ENCODE assay signal across 1 cellular context in genomic region chrX:155070038-155070437, GRCh38.
TF ChIP-seq lines count a peak whose summit lies in the region.

No MANE protein-coding gene starts in this region.

TF ChIP-seq in SK-N-SH treated with all-trans-retinoic acid at 6 μM for 48 hours, 23 proteins besides CTCF, POLR2A, EP300 and RAD21 (continued from another document):
- no peak for TF ChIP-seq CREB5 (CRISPR knock-in tag; IDR thresholded peaks at IDR 0.05; ENCODE audit: low read depth)
- TF ChIP-seq, protein P1, sequence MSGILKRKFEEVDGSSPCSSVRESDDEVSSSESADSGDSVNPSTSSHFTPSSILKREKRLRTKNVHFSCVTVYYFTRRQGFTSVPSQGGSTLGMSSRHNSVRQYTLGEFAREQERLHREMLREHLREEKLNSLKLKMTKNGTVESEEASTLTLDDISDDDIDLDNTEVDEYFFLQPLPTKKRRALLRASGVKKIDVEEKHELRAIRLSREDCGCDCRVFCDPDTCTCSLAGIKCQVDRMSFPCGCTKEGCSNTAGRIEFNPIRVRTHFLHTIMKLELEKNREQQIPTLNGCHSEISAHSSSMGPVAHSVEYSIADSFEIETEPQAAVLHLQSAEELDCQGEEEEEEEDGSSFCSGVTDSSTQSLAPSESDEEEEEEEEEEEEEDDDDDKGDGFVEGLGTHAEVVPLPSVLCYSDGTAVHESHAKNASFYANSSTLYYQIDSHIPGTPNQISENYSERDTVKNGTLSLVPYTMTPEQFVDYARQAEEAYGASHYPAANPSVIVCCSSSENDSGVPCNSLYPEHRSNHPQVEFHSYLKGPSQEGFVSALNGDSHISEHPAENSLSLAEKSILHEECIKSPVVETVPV (CRISPR knock-in tag; IDR thresholded peaks at IDR 0.05), result no peak
- TF ChIP-seq CSDC2 (CRISPR knock-in tag; IDR thresholded peaks at IDR 0.05), result no peak
- TF ChIP-seq ZNF565 (CRISPR knock-in tag; conservative IDR thresholded peaks at IDR 0.05; ENCODE audit: low read depth), result no peak
- TF ChIP-seq TCF4 (CRISPR knock-in tag; IDR thresholded peaks at IDR 0.05; ENCODE audit: borderline replicate concordance), result no peak
- TF ChIP-seq TSHZ2 (CRISPR knock-in tag; IDR thresholded peaks at IDR 0.05), result no peak
- no peak for TF ChIP-seq PPARA (CRISPR knock-in tag; IDR thresholded peaks at IDR 0.05; ENCODE audit: borderline replicate concordance)
- TF ChIP-seq TOX (CRISPR knock-in tag; IDR thresholded peaks at IDR 0.05; ENCODE audit: borderline replicate concordance), result no peak
